ENCODE assay signal across 19 cellular contexts in genomic region chr12:79830425-79830824, GRCh38.
DNase-seq lines count a peak whose midpoint lies in the region; ATAC-seq and TF ChIP-seq lines count a peak whose summit lies in the region.
"Had no signal": no experiment of that assay in that cellular context is flagged by ENCODE, and none has a peak within 500 bp of the region (broad histone marks: within the 10 kb centered on the region; RNA-seq: fewer than 3 reads in every experiment).

No MANE protein-coding gene starts in this region.

- H3K4me1 ChIP-seq in CD8-positive, alpha-beta T cell (ENCODE audit: insufficient read depth, low read length), result peaks cover 26% of the 10 kb centered on the region
- H3K4me1 ChIP-seq: BLaER1 had no signal

- H3K27me3 Mint-ChIP-seq in activated naive CD8-positive, alpha-beta T cell, result no peaks in the 10 kb centered on the region
- H3K27me3 Mint-ChIP-seq in activated naive CD8-positive, alpha-beta T cell treated with anti-CD3 and anti-CD28 coated beads, Interleukin-2, amount 50 U/mL, for 24 hours, result no peaks in the 10 kb centered on the region
- no peaks in the 10 kb centered on the region for H3K27me3 Mint-ChIP-seq in CD8-positive, alpha-beta T cell (ENCODE audit: low read depth)
- no peaks in the 10 kb centered on the region for H3K27me3 Mint-ChIP-seq in T-cell
- H3K27me3 Mint-ChIP-seq in naive thymus-derived CD8-positive, alpha-beta T cell, result no peaks in the 10 kb centered on the region

- no peak for DNase-seq in activated naive CD8-positive, alpha-beta T cell treated with anti-CD3 and anti-CD28 coated beads, Interleukin-2, amount 50 U/mL, for 24 hours
- no peak for DNase-seq in CD8-positive, alpha-beta T cell
- no peak for DNase-seq in T-cell
- peak in 3 of 10 donors; percentile 2 to 13 (median 12) for DNase-seq in naive thymus-derived CD8-positive, alpha-beta T cell
- no peak for DNase-seq in NCI-H748 treated with DMSO at 0.1 percent for 48 hours (lab: John Stamatoyannopoulos, UW)
- DNase-seq: ACHN, EL, GF-D8, KBM-7, NCI-H1105, NCI-H2029 treated with DMSO at 0.1 percent for 48 hours, NCI-H226, NCI-H510A treated with DMSO at 0.1 percent for 48 hours, Peyer's patch had no signal

- no peak overlapping the region for H3K4me3 ChIP-seq in CD8-positive, alpha-beta T cell (ENCODE audit: low read depth, low read length)
- H3K4me3 ChIP-seq: BLaER1, Peyer's patch had no signal

- H3K27ac Mint-ChIP-seq in activated naive CD8-positive, alpha-beta T cell, result no peak overlapping the region
- H3K27ac Mint-ChIP-seq in activated naive CD8-positive, alpha-beta T cell treated with anti-CD3 and anti-CD28 coated beads, Interleukin-2, amount 50 U/mL, for 24 hours, result no peak overlapping the region
- peak overlapping the region; percentile 46 for H3K27ac Mint-ChIP-seq in CD8-positive, alpha-beta T cell
- H3K27ac Mint-ChIP-seq in T-cell, result peak overlapping the region; percentile 17 to 57
- H3K27ac Mint-ChIP-seq in naive thymus-derived CD8-positive, alpha-beta T cell, result peak overlapping the region in 6 of 10 donors; percentile 20 to 88 (median 58)

- no peaks in the 10 kb centered on the region for H3K9me3 ChIP-seq in CD8-positive, alpha-beta T cell (ENCODE audit: low read length)
- H3K9me3 ChIP-seq: BLaER1, Peyer's patch had no signal

- H3K4me3 Mint-ChIP-seq in activated naive CD8-positive, alpha-beta T cell, result peak overlapping the region; percentile 0
- no peak overlapping the region for H3K4me3 Mint-ChIP-seq in activated naive CD8-positive, alpha-beta T cell treated with anti-CD3 and anti-CD28 coated beads, Interleukin-2, amount 50 U/mL, for 24 hours
- H3K4me3 Mint-ChIP-seq in CD8-positive, alpha-beta T cell, result no peak overlapping the region
- no peak overlapping the region for H3K4me3 Mint-ChIP-seq in T-cell
- H3K4me3 Mint-ChIP-seq in naive thymus-derived CD8-positive, alpha-beta T cell, result peak overlapping the region in 6 of 10 donors; percentile 8 to 57 (median 32)

- intact Hi-C loops in CD8-positive, alpha-beta T cell (cut with DNase I, micrococcal nuclease), result no loop called here

- no peak for ATAC-seq in activated naive CD8-positive, alpha-beta T cell treated with anti-CD3 and anti-CD28 coated beads, Interleukin-2, amount 50 U/mL, for 24 hours
- ATAC-seq in CD8-positive, alpha-beta T cell, result no peak
- ATAC-seq in T-cell (replicated peaks in 1 of 4) (peak in 3 of 4 experiments; percentile 47 to 60 (median 52)), GM21381 (IDR thresholded peaks at IDR 0.05; ENCODE audit: unreplicated experiment) (no peak), HG03460 (IDR thresholded peaks at IDR 0.05; ENCODE audit: unreplicated experiment) (no peak)
- peak in 1 of 2 donors; percentile 49 for ATAC-seq in naive thymus-derived CD8-positive, alpha-beta T cell
- ATAC-seq: SK-N-SH treated with all-trans-retinoic acid at 6 μM for 48 hours had no signal

- POLR2A ChIA-PET in CD8-positive, alpha-beta T cell (lab: Charles Lee), result no interaction called here
- POLR2A ChIA-PET in T-cell (lab: Charles Lee), result no interaction called here
- POLR2A ChIA-PET in naive thymus-derived CD8-positive, alpha-beta T cell (lab: Charles Lee), result no interaction called here

- H3K36me3 ChIP-seq in CD8-positive, alpha-beta T cell (ENCODE audit: insufficient read depth, low read length), result no peaks in the 10 kb centered on the region

- peaks cover 52% of the 10 kb centered on the region for H3K4me1 Mint-ChIP-seq in activated naive CD8-positive, alpha-beta T cell (ENCODE audit: low read depth)
- peaks cover 44% of the 10 kb centered on the region for H3K4me1 Mint-ChIP-seq in activated naive CD8-positive, alpha-beta T cell treated with anti-CD3 and anti-CD28 coated beads, Interleukin-2, amount 50 U/mL, for 24 hours
- peaks cover 67% of the 10 kb centered on the region for H3K4me1 Mint-ChIP-seq in CD8-positive, alpha-beta T cell (ENCODE audit: low read depth)
- H3K4me1 Mint-ChIP-seq in T-cell, result peaks cover 63 to 73% (median 73%) of the 10 kb centered on the region in 3 donors
- H3K4me1 Mint-ChIP-seq in naive thymus-derived CD8-positive, alpha-beta T cell, result peaks cover 25 to 56% (median 51%) of the 10 kb centered on the region in 4 donors

- CTCF ChIA-PET in CD8-positive, alpha-beta T cell (lab: Charles Lee), result interaction anchor here (0.9 kb wide), 1 partner anchor 11 kb away, joined by 3 read pairs; no protein-coding TSS in a partner anchor
- CTCF ChIA-PET in T-cell (lab: Charles Lee), result no interaction called here

- peaks cover 13% of the 10 kb centered on the region for H3K36me3 Mint-ChIP-seq in activated naive CD8-positive, alpha-beta T cell
- peaks cover 51% of the 10 kb centered on the region for H3K36me3 Mint-ChIP-seq in activated naive CD8-positive, alpha-beta T cell treated with anti-CD3 and anti-CD28 coated beads, Interleukin-2, amount 50 U/mL, for 24 hours (ENCODE audit: low read depth)
- H3K36me3 Mint-ChIP-seq in CD8-positive, alpha-beta T cell, result peaks cover 64% of the 10 kb centered on the region
- peaks cover 42% of the 10 kb centered on the region for H3K36me3 Mint-ChIP-seq in T-cell
- peaks cover 0 to 65% (median 18%) of the 10 kb centered on the region in 3 donors for H3K36me3 Mint-ChIP-seq in naive thymus-derived CD8-positive, alpha-beta T cell

- no peaks in the 10 kb centered on the region for H3K27me3 ChIP-seq in CD8-positive, alpha-beta T cell (ENCODE audit: insufficient read depth, low read length)
- H3K27me3 ChIP-seq: BLaER1, Peyer's patch had no signal

- no peak for TF ChIP-seq CTCF in CD8-positive, alpha-beta T cell (IDR thresholded peaks at IDR 0.05)

- no peaks in the 10 kb centered on the region for H3K9me3 Mint-ChIP-seq in activated naive CD8-positive, alpha-beta T cell (ENCODE audit: low read depth)
- no peaks in the 10 kb centered on the region for H3K9me3 Mint-ChIP-seq in activated naive CD8-positive, alpha-beta T cell treated with anti-CD3 and anti-CD28 coated beads, Interleukin-2, amount 50 U/mL, for 24 hours
- H3K9me3 Mint-ChIP-seq in CD8-positive, alpha-beta T cell, result no peaks in the 10 kb centered on the region
- no peaks in the 10 kb centered on the region for H3K9me3 Mint-ChIP-seq in T-cell
- H3K9me3 Mint-ChIP-seq in naive thymus-derived CD8-positive, alpha-beta T cell, result no peaks in the 10 kb centered on the region

- no peak overlapping the region for H3K27ac ChIP-seq in CD8-positive, alpha-beta T cell (ENCODE audit: low read depth, low read length)
- H3K27ac ChIP-seq: BLaER1, Peyer's patch had no signal

Comparison
In these comparisons a context has a peak if more than half of its experiments do, and no peak if none do; other contexts are left out.
1. H3K4me3 Mint-ChIP-seq: peak in activated naive CD8-positive, alpha-beta T cell (single experiment) and naive thymus-derived CD8-positive, alpha-beta T cell (6 of 10); none in activated naive CD8-positive, alpha-beta T cell treated with anti-CD3 and anti-CD28 coated beads, Interleukin-2, amount 50 U/mL, for 24 hours (single experiment), CD8-positive, alpha-beta T cell (single experiment) and T-cell (0 of 3).
2. H3K27ac Mint-ChIP-seq: peak in CD8-positive, alpha-beta T cell (single experiment), T-cell (2 of 2) and naive thymus-derived CD8-positive, alpha-beta T cell (6 of 10); none in activated naive CD8-positive, alpha-beta T cell (single experiment) and activated naive CD8-positive, alpha-beta T cell treated with anti-CD3 and anti-CD28 coated beads, Interleukin-2, amount 50 U/mL, for 24 hours (single experiment).
3. ATAC-seq: peak in T-cell (3 of 4); none in activated naive CD8-positive, alpha-beta T cell treated with anti-CD3 and anti-CD28 coated beads, Interleukin-2, amount 50 U/mL, for 24 hours (single experiment), CD8-positive, alpha-beta T cell (single experiment), GM21381 (single experiment) and HG03460 (single experiment).